ENCODE assay signal across 8 cellular contexts in genomic region chr5:81302596-81302995, GRCh38. TPM values are rescaled to one million over a fixed set of nuclear protein-coding genes. Genes with fewer than 3 reads are reported as not detected.
DNase-seq lines count a peak whose midpoint lies in the region; ATAC-seq and TF ChIP-seq lines count a peak whose summit lies in the region.

No MANE protein-coding gene starts in this region.

- H3K27ac ChIP-seq in right lobe of liver: peak overlapping the region in 1 of 3 donors; percentile 93

- peaks cover 61% of the 10 kb centered on the region for H3K4me1 Mint-ChIP-seq in activated naive CD4-positive, alpha-beta T cell treated with anti-CD3 and anti-CD28 coated beads, Interleukin-2, amount 50 U/mL, for 24 hours
- H3K4me1 Mint-ChIP-seq in activated naive CD8-positive, alpha-beta T cell treated with anti-CD3 and anti-CD28 coated beads, Interleukin-2, amount 50 U/mL, for 24 hours: peaks cover 49% of the 10 kb centered on the region
- H3K4me1 Mint-ChIP-seq in type B pancreatic cell (ENCODE audit: unreplicated experiment): peaks cover 14% of the 10 kb centered on the region

- H3K27me3 ChIP-seq in right lobe of liver: no peaks in the 10 kb centered on the region

- TF ChIP-seq POLR2A in right lobe of liver (IDR thresholded peaks at IDR 0.05): no peak

- H3K36me3 ChIP-seq in right lobe of liver: no peaks in the 10 kb centered on the region

- H3K9me3 Mint-ChIP-seq in activated naive CD4-positive, alpha-beta T cell treated with anti-CD3 and anti-CD28 coated beads, Interleukin-2, amount 50 U/mL, for 24 hours: no peaks in the 10 kb centered on the region
- no peaks in the 10 kb centered on the region for H3K9me3 Mint-ChIP-seq in activated naive CD8-positive, alpha-beta T cell treated with anti-CD3 and anti-CD28 coated beads, Interleukin-2, amount 50 U/mL, for 24 hours
- no peaks in the 10 kb centered on the region for H3K9me3 Mint-ChIP-seq in type B pancreatic cell

- peaks cover 0 to 40% (median 4%) of the 10 kb centered on the region in 4 donors for H3K4me1 ChIP-seq in right lobe of liver

- TF ChIP-seq CTCF in right lobe of liver (IDR thresholded peaks at IDR 0.05) (no peak), type B pancreatic cell (conservative IDR thresholded peaks at IDR 0.05) (no peak)

- no peaks in the 10 kb centered on the region for H3K9me3 ChIP-seq in right lobe of liver

- peak overlapping the region; percentile 93 for H3K4me3 Mint-ChIP-seq in activated naive CD4-positive, alpha-beta T cell treated with anti-CD3 and anti-CD28 coated beads, Interleukin-2, amount 50 U/mL, for 24 hours
- peak overlapping the region; percentile 97 for H3K4me3 Mint-ChIP-seq in activated naive CD8-positive, alpha-beta T cell treated with anti-CD3 and anti-CD28 coated beads, Interleukin-2, amount 50 U/mL, for 24 hours
- H3K4me3 Mint-ChIP-seq in type B pancreatic cell: peak overlapping the region; percentile 98

- H3K4me3 ChIP-seq in right lobe of liver: peak overlapping the region; percentile 67 to 76 (median 75)

- H3K27me3 Mint-ChIP-seq in activated naive CD4-positive, alpha-beta T cell treated with anti-CD3 and anti-CD28 coated beads, Interleukin-2, amount 50 U/mL, for 24 hours: no peaks in the 10 kb centered on the region
- no peaks in the 10 kb centered on the region for H3K27me3 Mint-ChIP-seq in activated naive CD8-positive, alpha-beta T cell treated with anti-CD3 and anti-CD28 coated beads, Interleukin-2, amount 50 U/mL, for 24 hours
- H3K27me3 Mint-ChIP-seq in type B pancreatic cell: no peaks in the 10 kb centered on the region

- WGBS in right lobe of liver (ENCODE audit: insufficient coverage, low coverage, low lambda C conversion rate, missing lambda C conversion rate): 72% methylated on average over 5 of the region's 5 CpGs

- no peak for DNase-seq in activated naive CD4-positive, alpha-beta T cell treated with Interleukin-2 at 50 U/mL for 16 hours
- DNase-seq in activated naive CD8-positive, alpha-beta T cell treated with anti-CD3 and anti-CD28 coated beads, Interleukin-2, amount 50 U/mL, for 24 hours: no peak
- DNase-seq in right lobe of liver (no peak), type B pancreatic cell (ENCODE audit: extremely low spot score, unreplicated experiment) (no peak), NCI-H1048 (lab: John Stamatoyannopoulos, UW) (no peak), NOMO-1 (lab: John Stamatoyannopoulos, UW; ENCODE audit: unreplicated experiment in 2 of 2) (no peak)

- no peak overlapping the region for H3K27ac Mint-ChIP-seq in activated naive CD4-positive, alpha-beta T cell treated with anti-CD3 and anti-CD28 coated beads, Interleukin-2, amount 50 U/mL, for 24 hours
- peak overlapping the region; percentile 33 for H3K27ac Mint-ChIP-seq in activated naive CD8-positive, alpha-beta T cell treated with anti-CD3 and anti-CD28 coated beads, Interleukin-2, amount 50 U/mL, for 24 hours
- H3K27ac Mint-ChIP-seq in type B pancreatic cell: peak overlapping the region; percentile 96

- intact Hi-C loops in right lobe of liver (cut with DNase I): no loop called here

- peaks cover 3% of the 10 kb centered on the region for H3K36me3 Mint-ChIP-seq in activated naive CD4-positive, alpha-beta T cell treated with anti-CD3 and anti-CD28 coated beads, Interleukin-2, amount 50 U/mL, for 24 hours
- H3K36me3 Mint-ChIP-seq in activated naive CD8-positive, alpha-beta T cell treated with anti-CD3 and anti-CD28 coated beads, Interleukin-2, amount 50 U/mL, for 24 hours (ENCODE audit: low read depth): peaks cover 14% of the 10 kb centered on the region
- H3K36me3 Mint-ChIP-seq in type B pancreatic cell: no peaks in the 10 kb centered on the region

- ATAC-seq in activated naive CD8-positive, alpha-beta T cell treated with anti-CD3 and anti-CD28 coated beads, Interleukin-2, amount 50 U/mL, for 24 hours: no peak
- ATAC-seq in right lobe of liver (no peak), GM18511 (IDR thresholded peaks at IDR 0.05; ENCODE audit: unreplicated experiment) (no peak)

RNA-seq across cellular contexts. Expression of gene ZCCHC9, which starts 1.2 kb away (rescaled TPM):
- total RNA-seq in right lobe of liver (10 to 100 TPM; 14.9 to 19.1 (median 17.2) TPM), type B pancreatic cell (ENCODE audit: low replicate concordance) (33.9 and 37.5 TPM in 2 replicates)
